In genomic region chr5:150438873-150439546, GRCh38 we compare ENCODE assay signal across 8 cellular contexts. TPM values are rescaled to one million over a fixed set of nuclear protein-coding genes. Genes with fewer than 3 reads are reported as not detected.
DNase-seq lines count a peak whose midpoint lies in the region; ATAC-seq, FAIRE-seq and TF ChIP-seq lines count a peak whose summit lies in the region.

No MANE protein-coding gene starts in this region.

- no peaks in the 10 kb centered on the region for H3K27me3 ChIP-seq in keratinocyte (ENCODE audit: control insufficient read depth, extremely low read depth, insufficient read depth, low read length)

- no peak overlapping the region for H3K4me2 ChIP-seq in keratinocyte (ENCODE audit: control insufficient read depth, extremely low read depth, insufficient read depth, low read depth, low read length)

- dilution Hi-C loops in keratinocyte (cut with MboI; ENCODE audit: extremely low pct_ligation_motif_present, low sequenced_read_pairs): no loop called here

- no peaks in the 10 kb centered on the region for H3K9me3 ChIP-seq in keratinocyte (ENCODE audit: control insufficient read depth, low read depth, low read length)

- H3K4me3 ChIP-seq in AG04449 (ENCODE audit: low read depth, low read length) (no peak overlapping the region), GM12875 (ENCODE audit: low read depth, low read length) (no peak overlapping the region), keratinocyte (ENCODE audit: control insufficient read depth in 2 of 3, extremely low read depth in 1 of 3, insufficient read depth in 2 of 3, low read depth in 1 of 3, low read length in 3 of 3) (no peak overlapping the region)

- peaks cover 4% of the 10 kb centered on the region for H4K20me1 ChIP-seq in keratinocyte (ENCODE audit: control insufficient read depth, extremely low read depth, insufficient read depth, low read length)

- H3K27ac ChIP-seq in keratinocyte (ENCODE audit: control insufficient read depth, insufficient read depth, low read length): no peak overlapping the region

- DNase-seq in AG04449 (ENCODE audit: low read depth, low spot score): no peak
- DNase-seq in keratinocyte (ENCODE audit: low read depth, low spot score): no peak
- no peak for DNase-seq in SIG-M5 (lab: John Stamatoyannopoulos, UW)
- no peak for DNase-seq in NCI-H1694 (lab: John Stamatoyannopoulos, UW)

- no peak overlapping the region for H2AFZ ChIP-seq in keratinocyte (ENCODE audit: control insufficient read depth, low read length)

- H3K9me1 ChIP-seq in keratinocyte (ENCODE audit: control insufficient read depth, extremely low read depth, insufficient read depth, low read length): no peaks in the 10 kb centered on the region

- CTCF ChIA-PET in AG04449 (lab: Yijun Ruan, JAX): interaction anchor here (1.1 to 2.3 kb wide), 4 partner anchors 10 to 42 kb away, joined by 3 to 13 read pairs (median 3); partner anchors contain the start of gene RPS14

- no peak for FAIRE-seq in keratinocyte (lab: Jason Lieb, UNC)

- H3K4me1 ChIP-seq in keratinocyte (ENCODE audit: control insufficient read depth, extremely low read depth, insufficient read depth, low read length): peaks cover 13% of the 10 kb centered on the region

- ATAC-seq in SK-N-SH treated with all-trans-retinoic acid at 6 μM for 48 hours (peak; percentile 42), HG02870 (IDR thresholded peaks at IDR 0.05; ENCODE audit: unreplicated experiment) (no peak), GM18868 (IDR thresholded peaks at IDR 0.05; ENCODE audit: unreplicated experiment) (no peak)

- no peak overlapping the region for H3K9ac ChIP-seq in keratinocyte (ENCODE audit: control insufficient read depth, extremely low read depth, insufficient read depth, low read length)

- peaks cover 9 to 11% of the 10 kb centered on the region in 2 experiments for H3K36me3 ChIP-seq in keratinocyte (ENCODE audit: control insufficient read depth in 2 of 2, extremely low read depth in 1 of 2, insufficient read depth in 2 of 2, low read length in 2 of 2)

- H3K79me2 ChIP-seq in keratinocyte (ENCODE audit: control insufficient read depth, insufficient read depth, low read length): no peaks in the 10 kb centered on the region

- POLR2A ChIA-PET in AG04449 (lab: Yijun Ruan, JAX): no interaction called here

- peak; percentile 53 for TF ChIP-seq CTCF in AG04449 (IDR thresholded peaks at IDR 0.05; ENCODE audit: insufficient read depth, low read length, missing control alignments)
- TF ChIP-seq CTCF in GM12875 (IDR thresholded peaks at IDR 0.05; ENCODE audit: borderline replicate concordance, insufficient read depth, low read depth, low read length): peak; percentile 68; the same call in 1 of the 2 replicates
- TF ChIP-seq CTCF in keratinocyte (optimal IDR thresholded peaks at IDR 0.05 in 1 of 3, IDR thresholded peaks at IDR 0.05 in 1 of 3, conservative IDR thresholded peaks at IDR 0.05 in 1 of 3; ENCODE audit: extremely low read depth in 1 of 3, insufficient read depth in 2 of 3, low read length in 3 of 3): peak; percentile 58 to 63 (median 60)

TF ChIP-seq in SK-N-SH treated with all-trans-retinoic acid at 6 μM for 48 hours, 23 proteins besides CTCF, POLR2A, EP300 and RAD21:
- TF ChIP-seq CSDC2 (CRISPR knock-in tag; IDR thresholded peaks at IDR 0.05) (no peak), ISL1 (CRISPR knock-in tag; IDR thresholded peaks at IDR 0.05) (no peak), RARB (CRISPR knock-in tag; IDR thresholded peaks at IDR 0.05) (no peak), BACH2 (CRISPR knock-in tag; IDR thresholded peaks at IDR 0.05; ENCODE audit: borderline replicate concordance) (no peak), ZFP30 (CRISPR knock-in tag; IDR thresholded peaks at IDR 0.05) (no peak), ZNF8 (CRISPR knock-in tag; IDR thresholded peaks at IDR 0.05) (no peak), ZFP3 (CRISPR knock-in tag; IDR thresholded peaks at IDR 0.05) (no peak), ARNTL (CRISPR knock-in tag; IDR thresholded peaks at IDR 0.05; ENCODE audit: borderline replicate concordance, low read depth) (no peak), TCF4 (CRISPR knock-in tag; IDR thresholded peaks at IDR 0.05; ENCODE audit: borderline replicate concordance) (no peak), TOX (CRISPR knock-in tag; IDR thresholded peaks at IDR 0.05; ENCODE audit: borderline replicate concordance) (no peak), ESRRG (CRISPR knock-in tag; IDR thresholded peaks at IDR 0.05) (no peak), SNAI2 (CRISPR knock-in tag; IDR thresholded peaks at IDR 0.05) (no peak), GLIS3 (CRISPR knock-in tag; IDR thresholded peaks at IDR 0.05) (no peak), ZNF70 (CRISPR knock-in tag; IDR thresholded peaks at IDR 0.05) (no peak), ZC3H10 (CRISPR knock-in tag; IDR thresholded peaks at IDR 0.05) (no peak), PATZ1 (CRISPR knock-in tag; IDR thresholded peaks at IDR 0.05; ENCODE audit: borderline replicate concordance) (no peak), PPARA (CRISPR knock-in tag; IDR thresholded peaks at IDR 0.05; ENCODE audit: borderline replicate concordance) (no peak)
- TF ChIP-seq, protein P1, sequence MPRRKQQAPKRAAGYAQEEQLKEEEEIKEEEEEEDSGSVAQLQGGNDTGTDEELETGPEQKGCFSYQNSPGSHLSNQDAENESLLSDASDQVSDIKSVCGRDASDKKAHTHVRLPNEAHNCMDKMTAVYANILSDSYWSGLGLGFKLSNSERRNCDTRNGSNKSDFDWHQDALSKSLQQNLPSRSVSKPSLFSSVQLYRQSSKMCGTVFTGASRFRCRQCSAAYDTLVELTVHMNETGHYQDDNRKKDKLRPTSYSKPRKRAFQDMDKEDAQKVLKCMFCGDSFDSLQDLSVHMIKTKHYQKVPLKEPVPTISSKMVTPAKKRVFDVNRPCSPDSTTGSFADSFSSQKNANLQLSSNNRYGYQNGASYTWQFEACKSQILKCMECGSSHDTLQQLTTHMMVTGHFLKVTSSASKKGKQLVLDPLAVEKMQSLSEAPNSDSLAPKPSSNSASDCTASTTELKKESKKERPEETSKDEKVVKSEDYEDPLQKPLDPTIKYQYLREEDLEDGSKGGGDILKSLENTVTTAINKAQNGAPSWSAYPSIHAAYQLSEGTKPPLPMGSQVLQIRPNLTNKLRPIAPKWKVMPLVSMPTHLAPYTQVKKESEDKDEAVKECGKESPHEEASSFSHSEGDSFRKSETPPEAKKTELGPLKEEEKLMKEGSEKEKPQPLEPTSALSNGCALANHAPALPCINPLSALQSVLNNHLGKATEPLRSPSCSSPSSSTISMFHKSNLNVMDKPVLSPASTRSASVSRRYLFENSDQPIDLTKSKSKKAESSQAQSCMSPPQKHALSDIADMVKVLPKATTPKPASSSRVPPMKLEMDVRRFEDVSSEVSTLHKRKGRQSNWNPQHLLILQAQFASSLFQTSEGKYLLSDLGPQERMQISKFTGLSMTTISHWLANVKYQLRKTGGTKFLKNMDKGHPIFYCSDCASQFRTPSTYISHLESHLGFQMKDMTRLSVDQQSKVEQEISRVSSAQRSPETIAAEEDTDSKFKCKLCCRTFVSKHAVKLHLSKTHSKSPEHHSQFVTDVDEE (CRISPR knock-in tag; IDR thresholded peaks at IDR 0.05): no peak
- TF ChIP-seq, protein P2, sequence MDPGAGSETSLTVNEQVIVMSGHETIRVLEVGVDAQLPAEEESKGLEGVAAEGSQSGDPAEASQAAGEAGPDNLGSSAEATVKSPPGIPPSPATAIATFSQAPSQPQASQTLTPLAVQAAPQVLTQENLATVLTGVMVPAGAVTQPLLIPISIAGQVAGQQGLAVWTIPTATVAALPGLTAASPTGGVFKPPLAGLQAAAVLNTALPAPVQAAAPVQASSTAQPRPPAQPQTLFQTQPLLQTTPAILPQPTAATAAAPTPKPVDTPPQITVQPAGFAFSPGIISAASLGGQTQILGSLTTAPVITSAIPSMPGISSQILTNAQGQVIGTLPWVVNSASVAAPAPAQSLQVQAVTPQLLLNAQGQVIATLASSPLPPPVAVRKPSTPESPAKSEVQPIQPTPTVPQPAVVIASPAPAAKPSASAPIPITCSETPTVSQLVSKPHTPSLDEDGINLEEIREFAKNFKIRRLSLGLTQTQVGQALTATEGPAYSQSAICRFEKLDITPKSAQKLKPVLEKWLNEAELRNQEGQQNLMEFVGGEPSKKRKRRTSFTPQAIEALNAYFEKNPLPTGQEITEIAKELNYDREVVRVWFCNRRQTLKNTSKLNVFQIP (CRISPR knock-in tag; IDR thresholded peaks at IDR 0.05; ENCODE audit: borderline replicate concordance, low read depth): no peak
TF ChIP-seq in SK-N-SH treated with all-trans-retinoic acid at 6 μM for 48 hours: peak in this region for 0.

RNA-seq across cellular contexts. Expression of gene RPS14, which starts 10.5 kb away (rescaled TPM):
- 3,540 to 4,624 TPM (median 3,588 TPM) in 3 replicates for polyA plus RNA-seq in keratinocyte
- polyA plus RNA-seq in keratinocyte (2011; ENCODE audit: low read depth): 630 TPM
- 6,466 and 6,976 TPM in 2 replicates for polyA plus RNA-seq in keratinocyte (2011; cell fraction: cytosol; rRNA removed)
- polyA plus RNA-seq in keratinocyte (2011; cell fraction: nucleus; rRNA removed): 1,255 and 1,377 TPM in 2 replicates
- polyA plus RNA-seq in keratinocyte (2012; ENCODE audit: low replicate concordance): 2,935 and 4,321 TPM in 2 replicates
- polyA minus RNA-seq in keratinocyte: 778 to 1,315 TPM (median 1,196 TPM) in 3 replicates
- 781 TPM for polyA minus RNA-seq in keratinocyte (2011; cell fraction: cytosol; rRNA and poly(A)+ RNA removed)
- polyA minus RNA-seq in keratinocyte (2011; cell fraction: nucleus; rRNA and poly(A)+ RNA removed): 129 and 187 TPM in 2 replicates

RNA-seq across cellular contexts. Expression of gene CD74, which starts 26.3 kb away (rescaled TPM):
- polyA plus RNA-seq in keratinocyte: 0.71 to 1.8 TPM (median 1.3 TPM) in 3 replicates
- polyA plus RNA-seq in keratinocyte (2011; ENCODE audit: low read depth): 0.24 TPM
- polyA plus RNA-seq in keratinocyte (2011; cell fraction: cytosol; rRNA removed): 1.1 and 1.5 TPM in 2 replicates
- 1.8 and 2.2 TPM in 2 replicates for polyA plus RNA-seq in keratinocyte (2011; cell fraction: nucleus; rRNA removed)
- polyA plus RNA-seq in keratinocyte (2012; ENCODE audit: low replicate concordance): 0.52 and 2.0 TPM in 2 replicates
- 0.90 to 1.9 TPM (median 0.96 TPM) in 3 replicates for polyA minus RNA-seq in keratinocyte
- not detected for polyA minus RNA-seq in keratinocyte (2011; cell fraction: cytosol; rRNA and poly(A)+ RNA removed)
- polyA minus RNA-seq in keratinocyte (2011; cell fraction: nucleus; rRNA and poly(A)+ RNA removed): 0.32 and 2.6 TPM in 2 replicates
